In genomic region chr16:27114006-27114405, GRCh38 we compare ENCODE assay signal across 24 cellular contexts. TPM values are rescaled to one million over a fixed set of nuclear protein-coding genes. Genes with fewer than 3 reads are reported as not detected.
DNase-seq lines count a peak whose midpoint lies in the region; ATAC-seq and TF ChIP-seq lines count a peak whose summit lies in the region.
"Had no signal": no experiment of that assay in that cellular context is flagged by ENCODE, and none has a peak within 500 bp of the region (broad histone marks: within the 10 kb centered on the region; RNA-seq: fewer than 3 reads in every experiment).

No MANE protein-coding gene starts in this region.

- peak overlapping the region in 2 of 11 experiments; percentile 11 to 21; a peak in 4 of 22 replicates for H3K9ac ChIP-seq in BLaER1 treated with 17β-estradiol and CSF1 and Interleukin-3, amounts not matched to agents 10 nM and 100 nM
- no peak overlapping the region for H3K9ac ChIP-seq in mesendoderm (ENCODE audit: low read length)

- no peaks in the 10 kb centered on the region for H4K20me1 ChIP-seq in BLaER1 treated with 17β-estradiol and CSF1 and Interleukin-3, amounts not matched to agents 10 nM and 100 nM

- no peak overlapping the region for H3K23ac ChIP-seq in mesendoderm (ENCODE audit: low read length)

- H3K27me3 Mint-ChIP-seq in central memory CD8-positive, alpha-beta T cell: peaks cover 33% of the 10 kb centered on the region

- peaks cover 20 to 70% (median 64%) of the 10 kb centered on the region in 10 experiments for H3K4me1 ChIP-seq in BLaER1 treated with 17β-estradiol and CSF1 and Interleukin-3, amounts not matched to agents 10 nM and 100 nM
- H3K4me1 ChIP-seq in upper lobe of right lung (peaks cover 3% of the 10 kb centered on the region), mesendoderm (ENCODE audit: control insufficient read depth, low read depth, low read length) (no peaks in the 10 kb centered on the region)

- no peak for ATAC-seq in central memory CD8-positive, alpha-beta T cell (replicated peaks; ENCODE audit: extremely low read depth, poor library complexity, severe bottlenecking)
- ATAC-seq in stimulated activated effector memory CD8-positive, alpha-beta T cell treated with anti-CD3 and anti-CD28 coated beads, Interleukin-12 subunit alpha, Interleukin-12 subunit beta, amount 100 ng/mL, for 72 hours: no peak
- ATAC-seq in upper lobe of right lung: no peak
- ATAC-seq: Right ventricle myocardium inferior had no signal

- H3K4me3 Mint-ChIP-seq in central memory CD8-positive, alpha-beta T cell: no peak overlapping the region
- H3K4me3 Mint-ChIP-seq in stimulated activated effector memory CD8-positive, alpha-beta T cell treated with anti-CD3 and anti-CD28 coated beads, Interleukin-12 subunit alpha, Interleukin-12 subunit beta, amount 100 ng/mL, for 72 hours: no peak overlapping the region

- H4K8ac ChIP-seq in mesendoderm (ENCODE audit: low read depth, low read length): no peak overlapping the region

- H3K79me2 ChIP-seq in mesendoderm (ENCODE audit: control insufficient read depth, insufficient read depth, low read length): no peaks in the 10 kb centered on the region

- no peak overlapping the region for H3K56ac ChIP-seq in mesendoderm (ENCODE audit: low read length)

- peaks cover 10% of the 10 kb centered on the region for H3K4me1 Mint-ChIP-seq in central memory CD8-positive, alpha-beta T cell
- H3K4me1 Mint-ChIP-seq in stimulated activated effector memory CD8-positive, alpha-beta T cell treated with anti-CD3 and anti-CD28 coated beads, Interleukin-12 subunit alpha, Interleukin-12 subunit beta, amount 100 ng/mL, for 72 hours: peaks cover 19% of the 10 kb centered on the region

- peak overlapping the region in 9 of 11 experiments; percentile 53 to 82 (median 68); a peak in 16 of 22 replicates for H3K4me2 ChIP-seq in BLaER1 treated with 17β-estradiol and CSF1 and Interleukin-3, amounts not matched to agents 10 nM and 100 nM
- H3K4me2 ChIP-seq in mesendoderm (ENCODE audit: low read length): no peak overlapping the region

- peak overlapping the region; percentile 6 for H3K27ac Mint-ChIP-seq in central memory CD8-positive, alpha-beta T cell (ENCODE audit: low read depth)
- H3K27ac Mint-ChIP-seq in stimulated activated effector memory CD8-positive, alpha-beta T cell treated with anti-CD3 and anti-CD28 coated beads, Interleukin-12 subunit alpha, Interleukin-12 subunit beta, amount 100 ng/mL, for 72 hours: peak overlapping the region; percentile 4

- peak; percentile 7 for DNase-seq in activated CD8-positive, alpha-beta memory T cell treated with anti-CD3 and anti-CD28 coated beads for 24 hours
- no peak for DNase-seq in activated CD8-positive, alpha-beta memory T cell treated with anti-CD3 and anti-CD28 coated beads, Interleukin-2, amount 50 U/mL, for 4 hours
- no peak for DNase-seq in central memory CD8-positive, alpha-beta T cell (ENCODE audit: low spot score in 2 of 2)
- DNase-seq in stimulated activated effector memory CD8-positive, alpha-beta T cell treated with anti-CD3 and anti-CD28 coated beads, Interleukin-12 subunit alpha, Interleukin-12 subunit beta, amount 100 ng/mL, for 72 hours (ENCODE audit: low spot score in 2 of 2): no peak
- DNase-seq in upper lobe of right lung: no peak
- DNase-seq in NCI-H510A (lab: John Stamatoyannopoulos, UW): no peak
- DNase-seq in mesendoderm: no peak
- DNase-seq: AML-193; COR-L47; DMS79 treated with DMSO at 0.1 percent for 48 hours; IMR-90; NCI-H1105; NCI-H146; NCI-H2029; NCI-H2227 treated with DMSO at 0.1 percent for 48 hours; NCI-H524; NCI-H774; NK-92 treated with Interleukin-12 subunit alpha and Interleukin-12 subunit beta, amount 100 ng/mL, for 24 hours; OCI-M1 had no signal

- peaks cover 0 to 18% (median 6%) of the 10 kb centered on the region in 11 experiments; a peak in 8 of 22 replicates for H3K9me3 ChIP-seq in BLaER1 treated with 17β-estradiol and CSF1 and Interleukin-3, amounts not matched to agents 10 nM and 100 nM (replicated peaks in 1 of 11)
- H3K9me3 ChIP-seq in upper lobe of right lung: no peaks in the 10 kb centered on the region

- no peak overlapping the region for H2BK120ac ChIP-seq in mesendoderm (ENCODE audit: low read depth, low read length)

- no peak overlapping the region for H3K4me3 ChIP-seq in BLaER1 treated with 17β-estradiol and CSF1 and Interleukin-3, amounts not matched to agents 10 nM and 100 nM
- H3K4me3 ChIP-seq in upper lobe of right lung (no peak overlapping the region), mesendoderm (ENCODE audit: low read length) (no peak overlapping the region)
- H3K4me3 ChIP-seq: GM12878 had no signal

- H3K27me3 ChIP-seq in BLaER1 treated with 17β-estradiol and CSF1 and Interleukin-3, amounts not matched to agents 10 nM and 100 nM: no peaks in the 10 kb centered on the region
- H3K27me3 ChIP-seq in upper lobe of right lung (no peaks in the 10 kb centered on the region), mesendoderm (ENCODE audit: insufficient read depth, low read length, poor library complexity) (no peaks in the 10 kb centered on the region)

- H2BK15ac ChIP-seq in mesendoderm (replicated peaks; ENCODE audit: low read depth): no peak overlapping the region

- no peak for TF ChIP-seq CTCF in upper lobe of right lung (IDR thresholded peaks at IDR 0.05)

- H4K5ac ChIP-seq in mesendoderm (ENCODE audit: low read length): no peak overlapping the region

- no CpG with 5 or more reads among the region's 2 CpGs for WGBS in mesendoderm (ENCODE audit: extremely low coverage, insufficient coverage, low lambda C conversion rate)

- H3K36me3 ChIP-seq in BLaER1 treated with 17β-estradiol and CSF1 and Interleukin-3, amounts not matched to agents 10 nM and 100 nM: no peaks in the 10 kb centered on the region
- no peaks in the 10 kb centered on the region for H3K36me3 ChIP-seq in upper lobe of right lung
- no peaks in the 10 kb centered on the region for H3K36me3 ChIP-seq in mesendoderm (ENCODE audit: control insufficient read depth, insufficient read depth, low read length)

- peak overlapping the region in 7 of 11 experiments; percentile 9 to 63 (median 48); a peak in 10 of 22 replicates for H3K27ac ChIP-seq in BLaER1 treated with 17β-estradiol and CSF1 and Interleukin-3, amounts not matched to agents 10 nM and 100 nM
- H3K27ac ChIP-seq in upper lobe of right lung: no peak overlapping the region
- H3K27ac ChIP-seq in mesendoderm (ENCODE audit: low read depth, low read length): no peak overlapping the region

- no peak overlapping the region for H3K4ac ChIP-seq in mesendoderm (ENCODE audit: low read depth, low read length)

- H2AK5ac ChIP-seq in mesendoderm (ENCODE audit: low read length): no peak overlapping the region

- H3K18ac ChIP-seq in mesendoderm (ENCODE audit: low read length): no peak overlapping the region

- peaks cover 1% of the 10 kb centered on the region for H3K36me3 Mint-ChIP-seq in central memory CD8-positive, alpha-beta T cell (ENCODE audit: insufficient read depth)
- no peaks in the 10 kb centered on the region for H3K36me3 Mint-ChIP-seq in stimulated activated effector memory CD8-positive, alpha-beta T cell treated with anti-CD3 and anti-CD28 coated beads, Interleukin-12 subunit alpha, Interleukin-12 subunit beta, amount 100 ng/mL, for 72 hours

- no peaks in the 10 kb centered on the region for H3K9me3 Mint-ChIP-seq in central memory CD8-positive, alpha-beta T cell
- H3K9me3 Mint-ChIP-seq in stimulated activated effector memory CD8-positive, alpha-beta T cell treated with anti-CD3 and anti-CD28 coated beads, Interleukin-12 subunit alpha, Interleukin-12 subunit beta, amount 100 ng/mL, for 72 hours: peaks cover 3% of the 10 kb centered on the region

- H3K79me1 ChIP-seq in mesendoderm (ENCODE audit: low read length): no peaks in the 10 kb centered on the region

- intact Hi-C loops in upper lobe of right lung (cut with DNase I): no loop called here

- no peak overlapping the region for H2BK5ac ChIP-seq in mesendoderm (ENCODE audit: low read length)

RNA-seq across cellular contexts. Expression of gene C16orf82, which starts 47.3 kb away (rescaled TPM):
- total RNA-seq in upper lobe of right lung: not detected
- polyA plus RNA-seq in mesendoderm (2013, experiment 1 of 2): not detected
- not detected for polyA plus RNA-seq in mesendoderm (2013, experiment 2 of 2)
- total RNA-seq: A172, GM12878, IMR-90, Right ventricle myocardium inferior had no signal
- polyA plus RNA-seq: AG04450, GM12878, IMR-90 had no signal

Comparison
In these comparisons a context has a peak if more than half of its experiments do, and no peak if none do; other contexts are left out.
1. H3K27ac ChIP-seq: peak in BLaER1 treated with 17β-estradiol and CSF1 and Interleukin-3, amounts not matched to agents 10 nM and 100 nM (7 of 11); none in upper lobe of right lung (single experiment) and mesendoderm (single experiment).